In genomic region chr22:31610611-31611010, GRCh38 we compare ENCODE assay signal across 23 cellular contexts.
"Had no signal": no experiment of that assay in that cellular context is flagged by ENCODE, and none has a peak within 500 bp of the region (broad histone marks: within the 10 kb centered on the region; RNA-seq: fewer than 3 reads in every experiment).

No MANE protein-coding gene starts in this region.

- H3K4me3 Mint-ChIP-seq: activated CD4-positive, alpha-beta T cell treated with anti-CD3 and anti-CD28 coated beads for 36 hours; activated naive CD8-positive, alpha-beta T cell treated with anti-CD3 and anti-CD28 coated beads, Interleukin-2, amount 50 U/mL, for 24 hours; central memory CD8-positive, alpha-beta T cell; mesothelial cell of epicardium; T-helper 2 cell treated with Interferon-gamma antibody and Interleukin-4, amounts not matched to agents 5 μg/mL and 100 μg/mL, for 36 hours had no signal

- ATAC-seq: activated CD4-positive, alpha-beta T cell treated with anti-CD3 and anti-CD28 coated beads for 36 hours; activated naive CD8-positive, alpha-beta T cell treated with anti-CD3 and anti-CD28 coated beads, Interleukin-2, amount 50 U/mL, for 24 hours; stimulated activated naive CD8-positive, alpha-beta T cell treated with anti-CD3 and anti-CD28 coated beads, Interleukin-15, Interleukin-2, amounts not matched to agents 100 U/mL and 50 U/mL, for 24 hours had no signal

- H3K9me3 Mint-ChIP-seq: activated naive CD8-positive, alpha-beta T cell treated with anti-CD3 and anti-CD28 coated beads, Interleukin-2, amount 50 U/mL, for 24 hours; activated T-helper 2 cell treated with anti-CD3 and anti-CD28 coated beads, Interferon-gamma antibody, Interleukin-2, Interleukin-4, amounts not matched to agents 10 μg/mL and 5 μg/mL and 100 μg/mL, durations not matched to agents 14 hours and 24 hours and 36 hours; central memory CD8-positive, alpha-beta T cell; mesothelial cell of epicardium; naive B cell; T-helper 2 cell treated with Interferon-gamma antibody and Interleukin-4, amounts not matched to agents 5 μg/mL and 100 μg/mL, for 36 hours had no signal

- H3K27me3 Mint-ChIP-seq: activated CD4-positive, alpha-beta T cell treated with anti-CD3 and anti-CD28 coated beads for 36 hours; activated naive CD8-positive, alpha-beta T cell treated with anti-CD3 and anti-CD28 coated beads, Interleukin-2, amount 50 U/mL, for 24 hours; central memory CD8-positive, alpha-beta T cell; naive B cell had no signal

- H3K27ac ChIP-seq: testis, transverse colon, uterus had no signal

- H3K36me3 ChIP-seq: left ventricle myocardium inferior, transverse colon, uterus had no signal

- H3K9me3 ChIP-seq: left ventricle myocardium inferior, testis, transverse colon, uterus had no signal

- FAIRE-seq: colon, frontal cortex had no signal

- H3K4me1 ChIP-seq: transverse colon, uterus had no signal

- H3K4me3 ChIP-seq: left ventricle myocardium inferior, testis, transverse colon, uterus had no signal

- H3K4me1 Mint-ChIP-seq: mesothelial cell of epicardium had no signal

- H3K27me3 ChIP-seq: testis, transverse colon, uterus had no signal

- H3K27ac Mint-ChIP-seq: activated naive CD8-positive, alpha-beta T cell treated with anti-CD3 and anti-CD28 coated beads, Interleukin-2, amount 50 U/mL, for 24 hours; activated T-helper 2 cell treated with anti-CD3 and anti-CD28 coated beads, Interferon-gamma antibody, Interleukin-2, Interleukin-4, amounts not matched to agents 10 μg/mL and 5 μg/mL and 100 μg/mL, durations not matched to agents 14 hours and 24 hours and 36 hours; mesothelial cell of epicardium; naive B cell; T-helper 2 cell treated with Interferon-gamma antibody and Interleukin-4, amounts not matched to agents 5 μg/mL and 100 μg/mL, for 36 hours had no signal

- DNase-seq: activated CD4-positive, alpha-beta T cell treated with anti-CD3 and anti-CD28 coated beads for 36 hours; activated CD4-positive, alpha-beta T cell treated with anti-CD3 and anti-CD28 coated beads, Interleukin-2, amount 50 U/mL, for 4 hours; activated CD4-positive, CD25-positive, alpha-beta regulatory T cell; activated CD8-positive, alpha-beta memory T cell treated with anti-CD3 and anti-CD28 coated beads, Interleukin-2, amount 50 U/mL, for 4 hours; activated naive CD4-positive, alpha-beta T cell treated with anti-CD3 and anti-CD28 coated beads, Interleukin-2, amount 50 U/mL, for 16 hours; activated naive CD8-positive, alpha-beta T cell treated with anti-CD3 and anti-CD28 coated beads, Interleukin-2, amount 50 U/mL, for 24 hours; activated T-cell treated with anti-CD3 and anti-CD28 coated beads, Interleukin-2, amount 50 U/mL, for 1 hour; amygdala; effector memory CD4-positive, alpha-beta T cell; left ventricle myocardium inferior; naive B cell; occipital lobe; stimulated activated CD4-positive, alpha-beta T cell treated with anti-CD3 and anti-CD28 coated beads, Interleukin-2, amount 100 ng/mL, for 48 hours; stimulated activated naive CD8-positive, alpha-beta T cell treated with anti-CD3 and anti-CD28 coated beads, Interleukin-15, Interleukin-2, amounts not matched to agents 100 U/mL and 50 U/mL, for 24 hours; testis; transverse colon; uterus had no signal
